8 cellular contexts compared by ENCODE assay signal in the genomic region with DNA sequence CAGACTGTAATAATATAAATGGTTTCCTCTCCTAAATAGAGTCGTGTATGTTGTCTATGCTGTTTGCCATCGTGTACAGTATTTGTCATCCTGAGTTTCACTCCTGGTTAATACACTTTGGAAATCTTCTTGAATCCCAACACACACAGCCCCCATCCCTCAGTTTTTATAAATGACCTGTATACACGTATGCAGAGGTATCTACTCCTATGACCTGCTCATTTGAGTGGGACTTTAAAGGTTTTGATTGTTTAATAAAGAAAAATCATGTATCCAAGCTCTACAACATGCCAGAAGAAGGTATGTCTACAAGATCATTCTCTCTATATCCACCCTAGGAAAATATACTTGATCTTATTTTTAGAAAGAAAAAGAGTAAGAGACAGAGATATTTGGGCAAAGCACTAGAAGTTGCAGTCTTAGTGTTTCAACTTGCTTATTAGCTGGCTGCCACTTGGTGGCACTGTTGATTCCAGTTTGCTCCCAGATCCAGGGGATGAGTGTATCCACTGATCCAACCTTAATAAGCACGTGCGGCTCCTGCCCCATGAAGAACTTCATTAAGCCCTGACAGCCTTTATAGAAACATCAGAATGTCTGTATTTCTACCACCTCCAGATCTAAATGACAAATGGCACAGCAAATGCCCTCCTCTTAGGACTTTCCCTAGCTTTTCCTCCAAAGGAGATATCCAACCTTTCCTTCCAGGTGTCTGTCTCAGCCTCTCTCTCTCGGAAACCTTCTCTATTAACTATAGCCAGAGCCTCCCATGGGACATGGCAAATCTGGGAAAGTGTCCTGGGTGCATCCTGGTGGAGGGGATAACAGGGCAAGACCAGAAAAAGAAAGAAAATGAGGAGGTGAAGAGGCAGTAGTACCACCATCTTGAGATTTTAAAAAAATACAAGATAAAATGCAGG.
DNase-seq lines count a peak whose midpoint lies in the region; ATAC-seq and TF ChIP-seq lines count a peak whose summit lies in the region.

No MANE protein-coding gene starts in this region.

- H3K27me3 ChIP-seq in liver (ENCODE audit: control insufficient read depth in 4 of 4, insufficient read depth in 4 of 4, low read length in 3 of 4), result no peaks in the 10 kb centered on the region
- no peaks in the 10 kb centered on the region for H3K27me3 ChIP-seq in transverse colon

- H3K27me3 Mint-ChIP-seq in stimulated activated memory B cell treated with anti-CD40 and anti-IgM and Interleukin-4, amounts not matched to agents 10 μg/mL and 1 μg/mL and 100 μg/mL, for 72 hours, result no peaks in the 10 kb centered on the region

- intact Hi-C loops in transverse colon (cut with DNase I; ENCODE audit: low total_unique reads), result no loop called here

- H3K27ac ChIP-seq in liver (ENCODE audit: low read depth in 1 of 2, low read length in 2 of 2) (no peak overlapping the region), transverse colon (no peak overlapping the region)

- H3K27ac Mint-ChIP-seq in stimulated activated memory B cell treated with anti-CD40 and anti-IgM and Interleukin-4, amounts not matched to agents 10 μg/mL and 1 μg/mL and 100 μg/mL, for 72 hours, result no peak overlapping the region

- no peak overlapping the region for H3K4me3 Mint-ChIP-seq in stimulated activated memory B cell treated with anti-CD40 and anti-IgM and Interleukin-4, amounts not matched to agents 10 μg/mL and 1 μg/mL and 100 μg/mL, for 72 hours

- H3K36me3 Mint-ChIP-seq in stimulated activated memory B cell treated with anti-CD40 and anti-IgM and Interleukin-4, amounts not matched to agents 10 μg/mL and 1 μg/mL and 100 μg/mL, for 72 hours, result no peaks in the 10 kb centered on the region

- TF ChIP-seq RAD21 in liver (IDR thresholded peaks at IDR 0.05), result peak; percentile 93 to 95

- in situ Hi-C loops in transverse colon (cut with MboI; ENCODE audit: low pct_ligation_motif_present in 1 of 4, low pct_unique_long_range_greater_than_20kb in 1 of 4, low sequenced_read_pairs in 3 of 4), result loop anchor here in 1 of 4 donors (10.0 kb wide), 1 partner anchor 196 kb away; no protein-coding TSS in a partner anchor

- no peak for TF ChIP-seq EP300 in transverse colon (IDR thresholded peaks at IDR 0.05; ENCODE audit: low read depth)

- H3K9me3 ChIP-seq in liver (ENCODE audit: control insufficient read depth in 4 of 4, low read length in 3 of 4), result no peaks in the 10 kb centered on the region
- no peaks in the 10 kb centered on the region for H3K9me3 ChIP-seq in transverse colon

- TF ChIP-seq POLR2A in transverse colon (IDR thresholded peaks at IDR 0.05), result no peak

- H3K4me3 ChIP-seq in liver (ENCODE audit: low read depth in 1 of 3, low read length in 3 of 3) (no peak overlapping the region), transverse colon (no peak overlapping the region)

- H3K9ac ChIP-seq in liver (ENCODE audit: low read depth in 1 of 2, low read length in 2 of 2), result no peak overlapping the region

- no peaks in the 10 kb centered on the region for H3K4me1 ChIP-seq in liver (ENCODE audit: control insufficient read depth in 4 of 4, insufficient read depth in 4 of 4, low read length in 3 of 4)
- H3K4me1 ChIP-seq in transverse colon, result no peaks in the 10 kb centered on the region

- no peaks in the 10 kb centered on the region for H3K36me3 ChIP-seq in liver (ENCODE audit: control insufficient read depth in 4 of 4, insufficient read depth in 3 of 4, low read depth in 1 of 4, low read length in 3 of 4)
- no peaks in the 10 kb centered on the region for H3K36me3 ChIP-seq in transverse colon

- peak; percentile 77 for TF ChIP-seq CTCF in liver (IDR thresholded peaks at IDR 0.05; ENCODE audit: low read depth, low read length, missing input control)
- TF ChIP-seq CTCF in transverse colon (IDR thresholded peaks at IDR 0.05), result peak; percentile 58 to 67 (median 67)

- ATAC-seq in GM19455 (IDR thresholded peaks at IDR 0.05; ENCODE audit: unreplicated experiment), result peak; percentile 77
- ATAC-seq in stimulated activated memory B cell treated with anti-CD40 and anti-IgM and Interleukin-4, amounts not matched to agents 10 μg/mL and 1 μg/mL and 100 μg/mL, for 72 hours, result no peak

- 49% methylated on average over 6 of the region's 6 CpGs for WGBS in liver
- WGBS in transverse colon (ENCODE audit: low coverage in 1 of 2), 2 donors, result 46 to 58% methylated on average over 4 to 6 of the region's 6 CpGs

- no peaks in the 10 kb centered on the region for H3K4me1 Mint-ChIP-seq in stimulated activated memory B cell treated with anti-CD40 and anti-IgM and Interleukin-4, amounts not matched to agents 10 μg/mL and 1 μg/mL and 100 μg/mL, for 72 hours

- no peaks in the 10 kb centered on the region for H3K9me3 Mint-ChIP-seq in stimulated activated memory B cell treated with anti-CD40 and anti-IgM and Interleukin-4, amounts not matched to agents 10 μg/mL and 1 μg/mL and 100 μg/mL, for 72 hours

- DNase-seq in D341Med (ENCODE audit: low spot score), result peak; percentile 73
- peak; percentile 81 to 92 for DNase-seq in Kasumi-1 (lab: John Stamatoyannopoulos, UW)
- DNase-seq in RKO (ENCODE audit: low spot score), result peak; percentile 76
- DNase-seq in dermis microvascular lymphatic vessel endothelial cell (ENCODE audit: low read depth in 2 of 2), result peak; percentile 65 to 76
- DNase-seq in transverse colon, result peak; percentile 67

TF ChIP-seq in liver, 16 proteins besides CTCF, POLR2A, EP300 and RAD21:
- TF ChIP-seq MAX (IDR thresholded peaks at IDR 0.05) (no peak), EGR1 (IDR thresholded peaks at IDR 0.05; ENCODE audit: low read depth in 2 of 2) (no peak), REST (IDR thresholded peaks at IDR 0.05) (no peak), JUND (IDR thresholded peaks at IDR 0.05) (no peak), YY1 (IDR thresholded peaks at IDR 0.05) (no peak), HNF4G (IDR thresholded peaks at IDR 0.05) (no peak), HNF4A (conservative IDR thresholded peaks at IDR 0.05) (no peak), FOXA2 (IDR thresholded peaks at IDR 0.05) (no peak), TAF1 (conservative IDR thresholded peaks at IDR 0.05) (no peak), FOXA1 (IDR thresholded peaks at IDR 0.05) (no peak), NR2F2 (IDR thresholded peaks at IDR 0.05) (no peak), SP1 (IDR thresholded peaks at IDR 0.05) (no peak), RXRA (IDR thresholded peaks at IDR 0.05) (no peak)
- TF ChIP-seq, protein P1, sequence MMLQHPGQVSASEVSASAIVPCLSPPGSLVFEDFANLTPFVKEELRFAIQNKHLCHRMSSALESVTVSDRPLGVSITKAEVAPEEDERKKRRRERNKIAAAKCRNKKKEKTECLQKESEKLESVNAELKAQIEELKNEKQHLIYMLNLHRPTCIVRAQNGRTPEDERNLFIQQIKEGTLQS (IDR thresholded peaks at IDR 0.05), result no peak
- TF ChIP-seq, protein P2, sequence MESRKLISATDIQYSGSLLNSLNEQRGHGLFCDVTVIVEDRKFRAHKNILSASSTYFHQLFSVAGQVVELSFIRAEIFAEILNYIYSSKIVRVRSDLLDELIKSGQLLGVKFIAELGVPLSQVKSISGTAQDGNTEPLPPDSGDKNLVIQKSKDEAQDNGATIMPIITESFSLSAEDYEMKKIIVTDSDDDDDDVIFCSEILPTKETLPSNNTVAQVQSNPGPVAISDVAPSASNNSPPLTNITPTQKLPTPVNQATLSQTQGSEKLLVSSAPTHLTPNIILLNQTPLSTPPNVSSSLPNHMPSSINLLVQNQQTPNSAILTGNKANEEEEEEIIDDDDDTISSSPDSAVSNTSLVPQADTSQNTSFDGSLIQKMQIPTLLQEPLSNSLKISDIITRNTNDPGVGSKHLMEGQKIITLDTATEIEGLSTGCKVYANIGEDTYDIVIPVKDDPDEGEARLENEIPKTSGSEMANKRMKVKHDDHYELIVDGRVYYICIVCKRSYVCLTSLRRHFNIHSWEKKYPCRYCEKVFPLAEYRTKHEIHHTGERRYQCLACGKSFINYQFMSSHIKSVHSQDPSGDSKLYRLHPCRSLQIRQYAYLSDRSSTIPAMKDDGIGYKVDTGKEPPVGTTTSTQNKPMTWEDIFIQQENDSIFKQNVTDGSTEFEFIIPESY (IDR thresholded peaks at IDR 0.05), result no peak
